In genomic region chr1:75791022-75791421, GRCh38 we compare ENCODE assay signal across 1 cellular context.
TF ChIP-seq lines count a peak whose summit lies in the region.

No MANE protein-coding gene starts in this region.

TF ChIP-seq in K562, 482 proteins besides CTCF, POLR2A, EP300 and RAD21 (continued from another document and continues in another):
- TF ChIP-seq ZBTB49 (CRISPR knock-in tag; IDR thresholded peaks at IDR 0.05; ENCODE audit: borderline replicate concordance) (no peak), MEF2A (IDR thresholded peaks at IDR 0.05; ENCODE audit: control insufficient read depth, low read depth, low read length) (no peak), TCF3 (CRISPR knock-in tag; IDR thresholded peaks at IDR 0.05) (no peak), SRSF9 (IDR thresholded peaks at IDR 0.05; ENCODE audit: borderline replicate concordance, low read depth, low read length) (no peak), ESRRB (CRISPR knock-in tag; IDR thresholded peaks at IDR 0.05; ENCODE audit: borderline replicate concordance) (no peak), RBM17 (IDR thresholded peaks at IDR 0.05; ENCODE audit: borderline replicate concordance, low read depth, low read length) (no peak), THAP7 (CRISPR knock-in tag; IDR thresholded peaks at IDR 0.05) (no peak), SMARCA4 (IDR thresholded peaks at IDR 0.05) (peak; percentile 33; the same call in 1 of the 2 replicates), ZNF436 (CRISPR knock-in tag; IDR thresholded peaks at IDR 0.05) (no peak), ZNF507 (tag; conservative IDR thresholded peaks at IDR 0.05) (no peak), VEZF1 (CRISPR knock-in tag; IDR thresholded peaks at IDR 0.05) (no peak), KDM1A (IDR thresholded peaks at IDR 0.05) (0 out of 4 replicates have a peak, but pooled peaks of 1 of the 2 experiments have one; percentile 15), NRF1 (conservative IDR thresholded peaks at IDR 0.05 in 1 of 2, IDR thresholded peaks at IDR 0.05 in 1 of 2) (no peak), SMAD3 (CRISPR knock-in tag; conservative IDR thresholded peaks at IDR 0.05) (no peak), JUND (IDR thresholded peaks at IDR 0.05; ENCODE audit: borderline replicate concordance, low read depth, low read length) (peak; percentile 68; the same call in 1 of the 2 replicates), JUND (tag; IDR thresholded peaks at IDR 0.05; ENCODE audit: borderline replicate concordance, low read depth, low read length) (peak; percentile 35; the same call in 1 of the 3 replicates), ZNF586 (CRISPR knock-in tag; conservative IDR thresholded peaks at IDR 0.05) (no peak), SMARCE1 (IDR thresholded peaks at IDR 0.05) (peak; percentile 64; the same call in 1 of the 2 replicates), YBX1 (IDR thresholded peaks at IDR 0.05) (no peak), STAT5A (IDR thresholded peaks at IDR 0.05; ENCODE audit: borderline replicate concordance, low read length) (no peak), TEAD4 (IDR thresholded peaks at IDR 0.05; ENCODE audit: low read length) (0 out of 2 replicates have a peak, but pooled peaks have one; percentile 6), TEAD4 (CRISPR knock-in tag; IDR thresholded peaks at IDR 0.05; ENCODE audit: borderline replicate concordance) (no peak), RAD51 (IDR thresholded peaks at IDR 0.05; ENCODE audit: borderline replicate concordance, low read depth) (no peak), FOSL1 (tag; conservative IDR thresholded peaks at IDR 0.05) (0 out of 2 replicates have a peak, but pooled peaks have one; percentile 15), ZNF398 (CRISPR knock-in tag; IDR thresholded peaks at IDR 0.05) (no peak), NFE2L1 (tag; IDR thresholded peaks at IDR 0.05; ENCODE audit: borderline replicate concordance, low read depth) (no peak), IRF9 (tag; IDR thresholded peaks at IDR 0.05) (no peak), NFIX (CRISPR knock-in tag; IDR thresholded peaks at IDR 0.05; ENCODE audit: low read depth) (no peak), EHMT2 (IDR thresholded peaks at IDR 0.05) (no peak)
- TF ChIP-seq, protein P1, sequence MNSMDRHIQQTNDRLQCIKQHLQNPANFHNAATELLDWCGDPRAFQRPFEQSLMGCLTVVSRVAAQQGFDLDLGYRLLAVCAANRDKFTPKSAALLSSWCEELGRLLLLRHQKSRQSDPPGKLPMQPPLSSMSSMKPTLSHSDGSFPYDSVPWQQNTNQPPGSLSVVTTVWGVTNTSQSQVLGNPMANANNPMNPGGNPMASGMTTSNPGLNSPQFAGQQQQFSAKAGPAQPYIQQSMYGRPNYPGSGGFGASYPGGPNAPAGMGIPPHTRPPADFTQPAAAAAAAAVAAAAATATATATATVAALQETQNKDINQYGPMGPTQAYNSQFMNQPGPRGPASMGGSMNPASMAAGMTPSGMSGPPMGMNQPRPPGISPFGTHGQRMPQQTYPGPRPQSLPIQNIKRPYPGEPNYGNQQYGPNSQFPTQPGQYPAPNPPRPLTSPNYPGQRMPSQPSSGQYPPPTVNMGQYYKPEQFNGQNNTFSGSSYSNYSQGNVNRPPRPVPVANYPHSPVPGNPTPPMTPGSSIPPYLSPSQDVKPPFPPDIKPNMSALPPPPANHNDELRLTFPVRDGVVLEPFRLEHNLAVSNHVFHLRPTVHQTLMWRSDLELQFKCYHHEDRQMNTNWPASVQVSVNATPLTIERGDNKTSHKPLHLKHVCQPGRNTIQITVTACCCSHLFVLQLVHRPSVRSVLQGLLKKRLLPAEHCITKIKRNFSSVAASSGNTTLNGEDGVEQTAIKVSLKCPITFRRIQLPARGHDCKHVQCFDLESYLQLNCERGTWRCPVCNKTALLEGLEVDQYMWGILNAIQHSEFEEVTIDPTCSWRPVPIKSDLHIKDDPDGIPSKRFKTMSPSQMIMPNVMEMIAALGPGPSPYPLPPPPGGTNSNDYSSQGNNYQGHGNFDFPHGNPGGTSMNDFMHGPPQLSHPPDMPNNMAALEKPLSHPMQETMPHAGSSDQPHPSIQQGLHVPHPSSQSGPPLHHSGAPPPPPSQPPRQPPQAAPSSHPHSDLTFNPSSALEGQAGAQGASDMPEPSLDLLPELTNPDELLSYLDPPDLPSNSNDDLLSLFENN (IDR thresholded peaks at IDR 0.05; ENCODE audit: low read depth in 2 of 2, low read length in 2 of 2), result no peak
- TF ChIP-seq, protein P2, sequence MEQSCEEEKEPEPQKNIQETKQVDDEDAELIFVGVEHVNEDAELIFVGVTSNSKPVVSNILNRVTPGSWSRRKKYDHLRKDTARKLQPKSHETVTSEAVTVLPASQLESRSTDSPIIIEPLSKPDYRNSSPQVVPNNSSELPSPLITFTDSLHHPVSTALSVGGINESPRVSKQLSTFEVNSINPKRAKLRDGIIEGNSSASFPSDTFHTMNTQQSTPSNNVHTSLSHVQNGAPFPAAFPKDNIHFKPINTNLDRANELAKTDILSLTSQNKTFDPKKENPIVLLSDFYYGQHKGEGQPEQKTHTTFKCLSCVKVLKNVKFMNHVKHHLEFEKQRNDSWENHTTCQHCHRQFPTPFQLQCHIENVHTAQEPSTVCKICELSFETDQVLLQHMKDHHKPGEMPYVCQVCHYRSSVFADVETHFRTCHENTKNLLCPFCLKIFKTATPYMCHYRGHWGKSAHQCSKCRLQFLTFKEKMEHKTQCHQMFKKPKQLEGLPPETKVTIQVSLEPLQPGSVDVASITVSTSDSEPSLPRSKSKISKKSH (CRISPR knock-in tag; IDR thresholded peaks at IDR 0.05), result no peak
- TF ChIP-seq, protein P3, sequence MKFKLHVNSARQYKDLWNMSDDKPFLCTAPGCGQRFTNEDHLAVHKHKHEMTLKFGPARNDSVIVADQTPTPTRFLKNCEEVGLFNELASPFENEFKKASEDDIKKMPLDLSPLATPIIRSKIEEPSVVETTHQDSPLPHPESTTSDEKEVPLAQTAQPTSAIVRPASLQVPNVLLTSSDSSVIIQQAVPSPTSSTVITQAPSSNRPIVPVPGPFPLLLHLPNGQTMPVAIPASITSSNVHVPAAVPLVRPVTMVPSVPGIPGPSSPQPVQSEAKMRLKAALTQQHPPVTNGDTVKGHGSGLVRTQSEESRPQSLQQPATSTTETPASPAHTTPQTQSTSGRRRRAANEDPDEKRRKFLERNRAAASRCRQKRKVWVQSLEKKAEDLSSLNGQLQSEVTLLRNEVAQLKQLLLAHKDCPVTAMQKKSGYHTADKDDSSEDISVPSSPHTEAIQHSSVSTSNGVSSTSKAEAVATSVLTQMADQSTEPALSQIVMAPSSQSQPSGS (CRISPR knock-in tag; IDR thresholded peaks at IDR 0.05), result no peak
- TF ChIP-seq, protein P4, sequence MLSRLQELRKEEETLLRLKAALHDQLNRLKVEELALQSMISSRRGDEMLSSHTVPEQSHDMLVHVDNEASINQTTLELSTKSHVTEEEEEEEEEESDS (CRISPR knock-in tag; IDR thresholded peaks at IDR 0.05), result no peak
